8 cellular contexts compared by ENCODE assay signal in the genomic region with DNA sequence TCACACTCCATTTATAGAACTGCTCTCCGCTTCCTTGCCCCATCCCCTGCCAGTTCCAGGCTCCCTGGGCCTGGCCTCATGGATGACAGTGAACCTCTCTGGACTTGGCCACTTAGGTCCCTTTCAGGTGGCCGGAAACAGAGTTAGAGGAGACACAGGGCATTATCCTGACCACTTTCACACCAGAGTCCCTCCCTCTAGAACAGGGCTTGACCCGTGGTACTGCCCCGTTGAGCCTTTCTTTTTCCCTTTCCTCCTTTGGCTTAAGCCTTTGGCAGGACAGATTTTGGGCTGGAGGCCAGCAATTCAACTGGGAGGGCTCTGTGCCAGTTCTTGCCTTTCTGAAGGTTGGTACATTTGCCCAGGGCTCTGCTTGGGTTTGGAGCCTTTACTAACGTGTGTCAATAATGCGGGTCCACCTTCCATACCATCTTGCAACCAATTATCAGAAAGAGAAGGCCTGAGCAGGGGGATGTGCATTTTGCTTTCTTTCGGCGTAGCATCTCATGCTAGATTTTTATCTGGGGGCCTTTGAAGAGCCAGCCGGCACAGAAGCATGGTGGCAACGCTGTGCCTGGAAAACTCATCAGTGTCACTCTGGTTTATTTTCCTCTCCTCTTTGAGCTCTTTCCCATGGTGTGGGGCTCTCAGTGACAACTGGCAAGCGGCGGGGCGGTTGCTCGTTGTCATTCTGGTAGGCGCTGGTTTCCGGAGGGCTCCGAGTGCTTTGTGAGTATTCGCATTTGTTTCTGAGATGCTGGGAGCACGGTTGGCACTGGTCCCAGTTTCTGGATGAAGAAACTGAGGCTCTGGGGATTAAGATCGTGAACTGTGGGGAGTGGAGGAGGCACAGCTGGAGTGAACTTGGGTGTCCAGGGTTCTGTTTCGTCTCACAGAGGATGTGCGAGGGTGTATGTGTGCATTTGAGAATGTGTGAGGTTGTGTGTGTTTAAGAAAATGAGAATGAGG. TPM values are rescaled to one million over a fixed set of nuclear protein-coding genes. Genes with fewer than 3 reads are reported as not detected.
DNase-seq lines count a peak whose midpoint lies in the region; ATAC-seq, FAIRE-seq and TF ChIP-seq lines count a peak whose summit lies in the region.

No MANE protein-coding gene starts in this region.

- H3K27ac Mint-ChIP-seq in stimulated activated naive CD8-positive, alpha-beta T cell treated with anti-CD3 and anti-CD28 coated beads, Interleukin-15, amount 100 ng/mL, for 72 hours = peak overlapping the region; percentile 16 to 85

- no peaks in the 10 kb centered on the region for H3K27me3 Mint-ChIP-seq in stimulated activated naive CD8-positive, alpha-beta T cell treated with anti-CD3 and anti-CD28 coated beads, Interleukin-15, amount 100 ng/mL, for 72 hours

- no peaks in the 10 kb centered on the region for H3K9me3 Mint-ChIP-seq in stimulated activated naive CD8-positive, alpha-beta T cell treated with anti-CD3 and anti-CD28 coated beads, Interleukin-15, amount 100 ng/mL, for 72 hours

- peaks cover 5% of the 10 kb centered on the region for H3K4me1 Mint-ChIP-seq in stimulated activated naive CD8-positive, alpha-beta T cell treated with anti-CD3 and anti-CD28 coated beads, Interleukin-15, amount 100 ng/mL, for 72 hours

- no peak for ATAC-seq in stimulated activated naive CD8-positive, alpha-beta T cell treated with anti-CD3 and anti-CD28 coated beads, Interleukin-15, amount 100 ng/mL, for 72 hours

- H3K9me3 ChIP-seq in ascending aorta = no peaks in the 10 kb centered on the region

- H3K4me1 ChIP-seq in ascending aorta = peaks cover 46 to 76% of the 10 kb centered on the region in 2 donors

- H3K27ac ChIP-seq in ascending aorta = peak overlapping the region; percentile 86 to 94

- no peak overlapping the region for H3K4me3 Mint-ChIP-seq in stimulated activated naive CD8-positive, alpha-beta T cell treated with anti-CD3 and anti-CD28 coated beads, Interleukin-15, amount 100 ng/mL, for 72 hours

- no peak for FAIRE-seq in urothelium cell line (lab: Jason Lieb, UNC)

- H3K4me3 ChIP-seq in ascending aorta = peak overlapping the region in 1 of 2 donors; percentile 34

- H3K36me3 ChIP-seq in ascending aorta = peaks cover under 1 to 6% of the 10 kb centered on the region in 2 donors

- no peaks in the 10 kb centered on the region for H3K27me3 ChIP-seq in ascending aorta

- TF ChIP-seq CTCF in ascending aorta (IDR thresholded peaks at IDR 0.05) = no peak

- intact Hi-C loops in ascending aorta (cut with DNase I) = loop anchor here (1.0 kb wide), 1 partner anchor 59 kb away; the partner anchor contains the start of genes DDX54 and RITA1

- DNase-seq in NCI-H2029 treated with DMSO at 0.1 percent for 48 hours (lab: John Stamatoyannopoulos, UW) = peak; percentile 82
- peak in 1 of 2 donors; percentile 91 for DNase-seq in ascending aorta (ENCODE audit: low spot score in 2 of 2)
- DNase-seq in islet precursor cell = peak; percentile 54
- no peak for DNase-seq in stimulated activated naive CD8-positive, alpha-beta T cell treated with anti-CD3 and anti-CD28 coated beads, Interleukin-15, amount 100 ng/mL, for 72 hours
- no peak for DNase-seq in NCI-H2107 treated with DMSO at 0.1 percent for 48 hours (lab: John Stamatoyannopoulos, UW; ENCODE audit: unreplicated experiment)
- DNase-seq in activated effector memory CD4-positive, alpha-beta T cell treated with anti-CD3 and anti-CD28 coated beads, Interleukin-2, amount 50 U/mL, for 16 hours = no peak
- DNase-seq in effector CD4-positive, alpha-beta T cell = no peak
- no peak for DNase-seq in urothelium cell line (ENCODE audit: low spot score)

RNA-seq across cellular contexts. Expression of gene TPCN1, which starts 23.0 kb away (rescaled TPM):
- 56.3 TPM for total RNA-seq in ascending aorta

RNA-seq across cellular contexts. Expression of gene RITA1, which starts 58.8 kb away (rescaled TPM):
- 48.4 TPM for total RNA-seq in ascending aorta

RNA-seq across cellular contexts. Expression of gene DDX54, which starts 59.0 kb away (rescaled TPM):
- 97.0 TPM for total RNA-seq in ascending aorta

Comparison
In these comparisons a context has a peak if more than half of its experiments do, and no peak if none do; other contexts are left out.
1. DNase-seq: peak in NCI-H2029 treated with DMSO at 0.1 percent for 48 hours (single experiment) and islet precursor cell (single experiment); none in stimulated activated naive CD8-positive, alpha-beta T cell treated with anti-CD3 and anti-CD28 coated beads, Interleukin-15, amount 100 ng/mL, for 72 hours (0 of 2), NCI-H2107 treated with DMSO at 0.1 percent for 48 hours (single experiment), activated effector memory CD4-positive, alpha-beta T cell treated with anti-CD3 and anti-CD28 coated beads, Interleukin-2, amount 50 U/mL, for 16 hours (single experiment), effector CD4-positive, alpha-beta T cell (single experiment) and urothelium cell line (single experiment).